ENCODE assay signal across 1 cellular context in genomic region chr13:112869202-112870061, GRCh38.
TF ChIP-seq lines count a peak whose summit lies in the region.

No MANE protein-coding gene starts in this region.

TF ChIP-seq in K562, 482 proteins besides CTCF, POLR2A, EP300 and RAD21:
- TF ChIP-seq POLR2G (IDR thresholded peaks at IDR 0.05; ENCODE audit: low read depth, low read length) (peak; percentile 31; the same call in 1 of the 2 replicates), FOXA1 (IDR thresholded peaks at IDR 0.05; ENCODE audit: borderline replicate concordance) (no peak)
